In genomic region chr1:234609528-234610042, GRCh38 we compare ENCODE assay signal across 8 cellular contexts. TPM values are rescaled to one million over a fixed set of nuclear protein-coding genes. Genes with fewer than 3 reads are reported as not detected.
DNase-seq lines count a peak whose midpoint lies in the region; ATAC-seq and TF ChIP-seq lines count a peak whose summit lies in the region.

No MANE protein-coding gene starts in this region.

- peak overlapping the region; percentile 91 for H3K18ac ChIP-seq in H9 (ENCODE audit: insufficient read length, low read depth, low read length)

- no peak overlapping the region for H2BK5ac ChIP-seq in H9 (ENCODE audit: insufficient read length, low read length)

- peaks cover 33% of the 10 kb centered on the region for H3K4me1 ChIP-seq in ACC112 (ENCODE audit: control insufficient read depth, insufficient read depth, low read length, unreplicated experiment)
- peaks cover 13% of the 10 kb centered on the region for H3K4me1 ChIP-seq in H9 (ENCODE audit: insufficient read depth, low read length)
- H3K4me1 ChIP-seq in ascending aorta: peaks cover 15 to 27% of the 10 kb centered on the region in 2 donors
- peaks cover 4 to 11% of the 10 kb centered on the region in 2 donors for H3K4me1 ChIP-seq in lung (ENCODE audit: control insufficient read depth in 2 of 2, insufficient read depth in 2 of 2, low read length in 2 of 2)

- H3K79me2 ChIP-seq in ACC112 (ENCODE audit: control insufficient read depth, insufficient read depth, low read length, unreplicated experiment) (peaks cover 52% of the 10 kb centered on the region), H9 (ENCODE audit: insufficient read depth, low read length) (peaks cover 28% of the 10 kb centered on the region; the same call in 1 of the 2 replicates)

- no peaks in the 10 kb centered on the region for H3K9me3 ChIP-seq in H9 (ENCODE audit: control insufficient read depth, low read depth, low read length)
- H3K9me3 ChIP-seq in ascending aorta: no peaks in the 10 kb centered on the region
- H3K9me3 ChIP-seq in lung (ENCODE audit: control insufficient read depth in 2 of 2, insufficient read depth in 1 of 2, low read length in 1 of 2): no peaks in the 10 kb centered on the region

- peaks cover 18% of the 10 kb centered on the region for H3K23me2 ChIP-seq in H9 (ENCODE audit: insufficient read length, low read depth, low read length, poor library complexity, severe bottlenecking)

- no peak overlapping the region for H3K4ac ChIP-seq in H9 (ENCODE audit: low read depth, low read length)

- no peak overlapping the region for H2BK20ac ChIP-seq in H9 (ENCODE audit: low read depth, low read length, poor library complexity, severe bottlenecking)

- H3T11ph ChIP-seq in H9 (ENCODE audit: low read length): no peak overlapping the region

- no peak overlapping the region for H2BK12ac ChIP-seq in H9 (ENCODE audit: insufficient read length, low read depth, low read length)

- peak overlapping the region; percentile 97 for H3K4me2 ChIP-seq in H9 (ENCODE audit: insufficient read depth, insufficient read length, low read length)

- H3K27ac Mint-ChIP-seq in H9: no peak overlapping the region

- no peak overlapping the region for H4K91ac ChIP-seq in H9 (ENCODE audit: insufficient read length, low read depth, low read length)

- H3K4me3 Mint-ChIP-seq in H9: peak overlapping the region in 1 of 2 experiments; percentile 76; a peak in 3 of 5 replicates

- no peaks in the 10 kb centered on the region for H3K27me3 Mint-ChIP-seq in H9 (ENCODE audit: low read depth)

- H3K23ac ChIP-seq in H9 (ENCODE audit: insufficient read length, low read depth, low read length): no peak overlapping the region

- H3K9ac ChIP-seq in H9 (ENCODE audit: extremely low read depth, insufficient read length, low read length): peak overlapping the region; percentile 80

- peaks cover 0 to 3% of the 10 kb centered on the region in 2 experiments; a peak in 3 of 5 replicates for H3K9me3 Mint-ChIP-seq in H9

- H4K8ac ChIP-seq in H9 (replicated peaks; ENCODE audit: insufficient read length, low read depth, low read length): no peak overlapping the region

- no peaks in the 10 kb centered on the region for H3K79me1 ChIP-seq in H9 (ENCODE audit: insufficient read depth, low read depth, low read length, poor library complexity, severe bottlenecking)

- H3K14ac ChIP-seq in H9 (ENCODE audit: insufficient read depth, low read length): 0 out of 2 replicates have a peak overlapping the region, but pooled peaks have one; percentile 67

- peaks cover 51 to 59% of the 10 kb centered on the region in 2 experiments for H3K4me1 Mint-ChIP-seq in H9

- H3K36me3 ChIP-seq in ACC112 (ENCODE audit: insufficient read depth, low read length) (peaks cover 34% of the 10 kb centered on the region), ascending aorta (peaks cover 21 to 30% of the 10 kb centered on the region in 2 donors), lung (ENCODE audit: control insufficient read depth in 2 of 2, insufficient read depth in 2 of 2, low read length in 2 of 2) (peaks cover 6 to 10% of the 10 kb centered on the region in 2 donors)

- DNase-seq in H9 (no peak), ascending aorta (ENCODE audit: low spot score in 2 of 2) (no peak), lung (ENCODE audit: low spot score) (no peak), SK-N-DZ (ENCODE audit: low spot score) (no peak), retina (no peak)
- no peak for DNase-seq in central memory CD4-positive, alpha-beta T cell

- H3K36me3 Mint-ChIP-seq in H9 (ENCODE audit: insufficient read depth in 1 of 3, low read depth in 3 of 3): peaks cover 24 to 39% (median 26%) of the 10 kb centered on the region in 3 experiments

- no peak overlapping the region for H2BK15ac ChIP-seq in H9 (ENCODE audit: low read depth, low read length)

- H4K5ac ChIP-seq in H9 (ENCODE audit: insufficient read length, low read depth, low read length): no peak overlapping the region

- H3K4me3 ChIP-seq in ACC112 (ENCODE audit: low read depth, low read length) (peak overlapping the region; percentile 96), ascending aorta (peak overlapping the region; percentile 67 to 90), lung (peak overlapping the region; percentile 93)

- no peak for TF ChIP-seq CTCF in H9 (conservative IDR thresholded peaks at IDR 0.05)
- no peak for TF ChIP-seq CTCF in ascending aorta (IDR thresholded peaks at IDR 0.05)
- no peak for TF ChIP-seq CTCF in lung (IDR thresholded peaks at IDR 0.05; ENCODE audit: control extremely low read depth, extremely low read depth)

- no peak overlapping the region for H2BK120ac ChIP-seq in H9 (ENCODE audit: low read depth, low read length, poor library complexity, severe bottlenecking)

- H4K20me1 ChIP-seq in H9 (ENCODE audit: control insufficient read depth, insufficient read depth, insufficient read length): no peaks in the 10 kb centered on the region

- H2AFZ ChIP-seq in ACC112 (ENCODE audit: low read length, unreplicated experiment): no peak overlapping the region
- no peak overlapping the region for H2AFZ ChIP-seq in H9 (ENCODE audit: low read length)

- WGBS in H9 (ENCODE audit: extremely low coverage, insufficient read length, low lambda C conversion rate): no CpG with 5 or more reads among the region's 95 CpGs
- 0 to 1% methylated on average over 13 to 94 of the region's 95 CpGs for WGBS in lung, 2 donors

- ATAC-seq in lung (ENCODE audit: insufficient read depth, low FRiP score) (no peak), HG02798 (IDR thresholded peaks at IDR 0.05; ENCODE audit: poor library complexity, unreplicated experiment) (no peak)

- intact Hi-C loops in ascending aorta (cut with DNase I): loop anchor here (1.0 to 5.0 kb wide), 7 partner anchors 77 to 474 kb away; no protein-coding TSS in a partner anchor

- no peak overlapping the region for H2AK5ac ChIP-seq in H9 (ENCODE audit: insufficient read length, low read length)

- H3K56ac ChIP-seq in H9 (ENCODE audit: insufficient read length, low read depth, low read length): no peak overlapping the region

- peak overlapping the region; percentile 98 for H3K27ac ChIP-seq in ACC112 (ENCODE audit: low read depth, low read length)
- no peak overlapping the region for H3K27ac ChIP-seq in H9 (ENCODE audit: insufficient read length, low read depth, low read length)
- peak overlapping the region; percentile 99 for H3K27ac ChIP-seq in ascending aorta
- H3K27ac ChIP-seq in lung (ENCODE audit: low read depth in 1 of 2, low read length in 1 of 2): peak overlapping the region; percentile 98 to 100

- H3K27me3 ChIP-seq in ACC112 (ENCODE audit: insufficient read depth, low read length) (no peaks in the 10 kb centered on the region), H9 (ENCODE audit: insufficient read depth, low read length) (no peaks in the 10 kb centered on the region), ascending aorta (no peaks in the 10 kb centered on the region), lung (ENCODE audit: control insufficient read depth, insufficient read depth) (no peaks in the 10 kb centered on the region)

RNA-seq across cellular contexts. Expression of gene IRF2BP2, which starts 0.4 kb away (rescaled TPM):
- 80.2 and 80.3 TPM in 2 replicates for total RNA-seq in H9 (2021)
- total RNA-seq in ascending aorta: 80.0 TPM
- 100 to 1,000 TPM; 113 to 197 TPM for total RNA-seq in lung
- 100 to 1,000 TPM in 1 of 2 donors, 10 to 100 TPM in 1; 49.3 to 106 TPM for polyA plus RNA-seq in lung
- polyA plus RNA-seq in SK-N-DZ (2014; cell fraction: cytosol; rRNA removed): 32.0 and 33.3 TPM in 2 replicates
- 24.3 and 26.1 TPM in 2 replicates for polyA plus RNA-seq in SK-N-DZ (2014; cell fraction: nucleus; rRNA removed)
